In the genomic region with DNA sequence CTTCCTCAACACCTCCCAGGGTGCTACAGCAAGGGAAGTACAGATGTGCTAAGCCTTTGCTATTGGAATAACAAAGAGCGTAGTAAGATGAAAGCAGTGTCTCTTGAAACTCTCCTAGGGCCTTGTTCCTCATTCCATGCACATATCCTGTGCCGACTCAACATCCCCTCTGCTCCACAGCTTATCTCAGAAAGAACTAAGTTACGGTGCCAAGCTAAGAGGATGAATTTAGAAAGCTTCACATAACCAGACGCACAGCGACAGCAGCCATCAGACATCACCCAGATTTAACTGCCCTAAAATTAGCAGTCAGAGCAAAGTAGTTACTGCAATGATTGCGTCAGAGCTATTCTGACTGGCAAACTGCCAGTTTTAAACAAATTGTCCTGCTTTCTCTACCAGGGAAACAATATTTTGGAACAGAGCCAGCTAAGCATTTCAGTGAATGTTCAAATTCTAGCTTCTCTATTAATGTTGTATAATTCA, we compare ENCODE assay signal across 8 cellular contexts. TPM values are rescaled to one million over a fixed set of nuclear protein-coding genes. Genes with fewer than 3 reads are reported as not detected.
DNase-seq lines count a peak whose midpoint lies in the region; ATAC-seq and TF ChIP-seq lines count a peak whose summit lies in the region.

No MANE protein-coding gene starts in this region.

- POLR2A ChIA-PET in CD4-positive, alpha-beta memory T cell (lab: Charles Lee; ENCODE audit: partially characterized antibody): no interaction called here

- no peaks in the 10 kb centered on the region for H3K36me3 Mint-ChIP-seq in CD4-positive, alpha-beta memory T cell

- H3K9me3 ChIP-seq in hepatocyte (ENCODE audit: low read depth): no peaks in the 10 kb centered on the region
- no peaks in the 10 kb centered on the region for H3K9me3 ChIP-seq in skeletal muscle tissue (ENCODE audit: control insufficient read depth in 3 of 3, low read length in 3 of 3)
- no peaks in the 10 kb centered on the region for H3K9me3 ChIP-seq in CD4-positive, alpha-beta memory T cell (ENCODE audit: control insufficient read depth in 1 of 2, low read length in 2 of 2)

- peak overlapping the region; percentile 32 for H3K4me2 ChIP-seq in hepatocyte

- H4K20me1 ChIP-seq in hepatocyte (ENCODE audit: insufficient read depth, poor library complexity, severe bottlenecking): peaks cover 6% of the 10 kb centered on the region

- ATAC-seq in GM19035 (IDR thresholded peaks at IDR 0.05; ENCODE audit: unreplicated experiment) (no peak), HG03442 (IDR thresholded peaks at IDR 0.05; ENCODE audit: unreplicated experiment) (no peak)

- H3K9me3 Mint-ChIP-seq in CD4-positive, alpha-beta memory T cell: no peaks in the 10 kb centered on the region

- DNase-seq in COLO668 (lab: John Stamatoyannopoulos, UW; ENCODE audit: unreplicated experiment) (peak; percentile 73), NCI-H2029 (lab: John Stamatoyannopoulos, UW) (peak; percentile 78), anterior cingulate cortex (lab: John Stamatoyannopoulos, UW) (peak in 37 of 58 donors; percentile 9 to 85 (median 36)), hepatocyte (ENCODE audit: low spot score) (peak; percentile 80)
- DNase-seq in CD4-positive, alpha-beta memory T cell: no peak

- peaks cover 0 to 2% (median under 1%) of the 10 kb centered on the region in 4 donors for H3K4me1 Mint-ChIP-seq in CD4-positive, alpha-beta memory T cell

- intact Hi-C loops in CD4-positive, alpha-beta memory T cell (cut with micrococcal nuclease): loop anchor here (10.0 kb wide), 1 partner anchor 576 kb away; no protein-coding TSS in a partner anchor

- no peak overlapping the region for H3K27ac Mint-ChIP-seq in CD4-positive, alpha-beta memory T cell

- no peak for TF ChIP-seq CTCF in hepatocyte (IDR thresholded peaks at IDR 0.05; ENCODE audit: poor library complexity)

- no peak overlapping the region for H2AFZ ChIP-seq in hepatocyte

- H3K9ac ChIP-seq in skeletal muscle tissue (ENCODE audit: low read depth in 1 of 3, low read length in 3 of 3): peak overlapping the region in 2 of 3 donors; percentile 10 to 24

- H3K4me3 ChIP-seq in hepatocyte (no peak overlapping the region), skeletal muscle tissue (ENCODE audit: low read length in 3 of 3) (peak overlapping the region in 2 of 3 donors; percentile 20 to 50)
- no peak overlapping the region for H3K4me3 ChIP-seq in CD4-positive, alpha-beta memory T cell (ENCODE audit: low read length in 2 of 2)

- H3K27me3 Mint-ChIP-seq in CD4-positive, alpha-beta memory T cell: no peaks in the 10 kb centered on the region

- peaks cover 86% of the 10 kb centered on the region for H3K79me2 ChIP-seq in hepatocyte

- H3K4me3 Mint-ChIP-seq in CD4-positive, alpha-beta memory T cell: no peak overlapping the region

- CTCF ChIA-PET in CD4-positive, alpha-beta memory T cell (lab: Charles Lee; ENCODE audit: partially characterized antibody): no interaction called here

- no peaks in the 10 kb centered on the region for H3K9me2 ChIP-seq in hepatocyte (replicated peaks; ENCODE audit: insufficient read depth)

- H3K36me3 ChIP-seq in hepatocyte (replicated peaks; ENCODE audit: insufficient read depth, low read depth) (no peaks in the 10 kb centered on the region), skeletal muscle tissue (ENCODE audit: control insufficient read depth in 3 of 3, insufficient read depth in 3 of 3, low read length in 3 of 3) (no peaks in the 10 kb centered on the region)
- H3K36me3 ChIP-seq in CD4-positive, alpha-beta memory T cell (ENCODE audit: insufficient read depth, low read length): no peaks in the 10 kb centered on the region

- H3K27me3 ChIP-seq in hepatocyte: no peaks in the 10 kb centered on the region
- no peaks in the 10 kb centered on the region for H3K27me3 ChIP-seq in skeletal muscle tissue (ENCODE audit: control insufficient read depth in 3 of 3, insufficient read depth in 3 of 3, low read length in 3 of 3)
- H3K27me3 ChIP-seq in CD4-positive, alpha-beta memory T cell (ENCODE audit: insufficient read depth, low read length): no peaks in the 10 kb centered on the region

- 33% methylated on average over 6 of the region's 6 CpGs for WGBS in hepatocyte (ENCODE audit: low lambda C conversion rate, missing lambda C conversion rate)

- H3K27ac ChIP-seq in hepatocyte (peak overlapping the region; percentile 11), skeletal muscle tissue (ENCODE audit: low read depth, low read length) (peak overlapping the region; percentile 65)
- H3K27ac ChIP-seq in CD4-positive, alpha-beta memory T cell (ENCODE audit: low read depth, low read length): no peak overlapping the region

- peaks cover 5% of the 10 kb centered on the region for H3K4me1 ChIP-seq in hepatocyte (ENCODE audit: insufficient read depth)
- peaks cover 6 to 36% (median 9%) of the 10 kb centered on the region in 3 donors for H3K4me1 ChIP-seq in skeletal muscle tissue (ENCODE audit: control insufficient read depth in 3 of 3, insufficient read depth in 3 of 3, low read length in 3 of 3)
- H3K4me1 ChIP-seq in CD4-positive, alpha-beta memory T cell (ENCODE audit: insufficient read depth, low read length): no peaks in the 10 kb centered on the region

RNA-seq across cellular contexts. Expression of a gene that starts 9.5 kb away (rescaled TPM):
- total RNA-seq in hepatocyte (35.9 and 50.1 TPM in 2 replicates), skeletal muscle tissue (53.2 TPM)
- 21.6 and 27.6 TPM in 2 replicates for polyA plus RNA-seq in hepatocyte
- 1 to 10 TPM in 1 of 2 experiments, under 1 TPM in 1; 0.94 to 1.6 TPM for total RNA-seq in CD4-positive, alpha-beta memory T cell
- 1 to 10 TPM in 1 of 2 donors, under 1 TPM in 1; 0.20 to 1.1 TPM for polyA plus RNA-seq in CD4-positive, alpha-beta memory T cell

Comparison
In these comparisons a context has a peak if more than half of its experiments do, and no peak if none do; other contexts are left out.
1. DNase-seq: peak in COLO668 (single experiment), NCI-H2029 (single experiment), anterior cingulate cortex (37 of 58) and hepatocyte (single experiment); none in CD4-positive, alpha-beta memory T cell (0 of 5).
2. H3K4me3 ChIP-seq: peak in skeletal muscle tissue (2 of 3); none in hepatocyte (single experiment) and CD4-positive, alpha-beta memory T cell (0 of 2).
3. RNA of a gene that starts 9.5 kb away (total RNA-seq): 53.2 TPM in skeletal muscle tissue (single experiment) and 35.9 to 50.1 TPM in hepatocyte; 0.94 to 1.6 TPM in CD4-positive, alpha-beta memory T cell; every median in the first group is over 10 times any median in the second.